ENCODE assay signal across 1 cellular context in the genomic region with DNA sequence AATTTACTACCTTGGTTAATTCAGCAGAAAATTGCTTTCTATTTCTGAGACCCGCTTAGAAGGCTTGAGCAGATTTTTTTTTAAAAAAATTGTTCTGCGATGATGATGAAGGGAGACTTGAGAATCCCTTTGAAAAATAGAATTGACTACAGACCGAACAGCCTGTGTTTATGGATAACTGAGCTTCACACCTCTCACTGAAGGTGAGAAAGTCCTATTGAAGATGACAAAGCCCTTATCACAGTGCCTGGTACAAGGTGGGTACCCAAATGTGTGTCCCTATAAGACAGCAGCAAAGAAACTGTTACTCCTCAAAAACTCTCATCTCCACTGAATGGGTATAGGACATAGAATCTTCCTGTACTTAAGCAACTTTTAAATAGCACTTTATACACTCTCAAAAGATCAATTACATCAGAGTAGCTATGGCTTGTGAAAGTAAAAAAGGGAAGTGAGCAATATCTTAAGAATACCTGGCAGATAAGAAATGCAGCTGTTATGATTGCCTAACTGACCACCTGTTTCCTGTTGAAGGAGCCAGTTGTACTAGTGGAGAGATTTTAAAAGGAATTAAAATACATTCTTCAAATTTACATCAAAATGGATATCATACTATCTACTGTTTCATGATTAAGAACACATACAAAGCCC.
TF ChIP-seq lines count a peak whose summit lies in the region.

No MANE protein-coding gene starts in this region.

TF ChIP-seq in HepG2, 621 proteins besides CTCF, POLR2A, EP300 and RAD21 (continued from another document):
- TF ChIP-seq, protein P1, sequence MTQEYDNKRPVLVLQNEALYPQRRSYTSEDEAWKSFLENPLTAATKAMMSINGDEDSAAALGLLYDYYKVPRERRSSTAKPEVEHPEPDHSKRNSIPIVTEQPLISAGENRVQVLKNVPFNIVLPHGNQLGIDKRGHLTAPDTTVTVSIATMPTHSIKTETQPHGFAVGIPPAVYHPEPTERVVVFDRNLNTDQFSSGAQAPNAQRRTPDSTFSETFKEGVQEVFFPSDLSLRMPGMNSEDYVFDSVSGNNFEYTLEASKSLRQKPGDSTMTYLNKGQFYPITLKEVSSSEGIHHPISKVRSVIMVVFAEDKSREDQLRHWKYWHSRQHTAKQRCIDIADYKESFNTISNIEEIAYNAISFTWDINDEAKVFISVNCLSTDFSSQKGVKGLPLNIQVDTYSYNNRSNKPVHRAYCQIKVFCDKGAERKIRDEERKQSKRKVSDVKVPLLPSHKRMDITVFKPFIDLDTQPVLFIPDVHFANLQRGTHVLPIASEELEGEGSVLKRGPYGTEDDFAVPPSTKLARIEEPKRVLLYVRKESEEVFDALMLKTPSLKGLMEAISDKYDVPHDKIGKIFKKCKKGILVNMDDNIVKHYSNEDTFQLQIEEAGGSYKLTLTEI (CRISPR knock-in tag; conservative IDR thresholded peaks at IDR 0.05) = no peak
- no peak for TF ChIP-seq KLF6 (CRISPR knock-in tag; IDR thresholded peaks at IDR 0.05)
- TF ChIP-seq, protein P2, sequence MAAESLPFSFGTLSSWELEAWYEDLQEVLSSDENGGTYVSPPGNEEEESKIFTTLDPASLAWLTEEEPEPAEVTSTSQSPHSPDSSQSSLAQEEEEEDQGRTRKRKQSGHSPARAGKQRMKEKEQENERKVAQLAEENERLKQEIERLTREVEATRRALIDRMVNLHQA (CRISPR knock-in tag; IDR thresholded peaks at IDR 0.05) = no peak
- TF ChIP-seq DNMT1 (CRISPR knock-in tag; IDR thresholded peaks at IDR 0.05) = no peak
- TF ChIP-seq, protein P3, sequence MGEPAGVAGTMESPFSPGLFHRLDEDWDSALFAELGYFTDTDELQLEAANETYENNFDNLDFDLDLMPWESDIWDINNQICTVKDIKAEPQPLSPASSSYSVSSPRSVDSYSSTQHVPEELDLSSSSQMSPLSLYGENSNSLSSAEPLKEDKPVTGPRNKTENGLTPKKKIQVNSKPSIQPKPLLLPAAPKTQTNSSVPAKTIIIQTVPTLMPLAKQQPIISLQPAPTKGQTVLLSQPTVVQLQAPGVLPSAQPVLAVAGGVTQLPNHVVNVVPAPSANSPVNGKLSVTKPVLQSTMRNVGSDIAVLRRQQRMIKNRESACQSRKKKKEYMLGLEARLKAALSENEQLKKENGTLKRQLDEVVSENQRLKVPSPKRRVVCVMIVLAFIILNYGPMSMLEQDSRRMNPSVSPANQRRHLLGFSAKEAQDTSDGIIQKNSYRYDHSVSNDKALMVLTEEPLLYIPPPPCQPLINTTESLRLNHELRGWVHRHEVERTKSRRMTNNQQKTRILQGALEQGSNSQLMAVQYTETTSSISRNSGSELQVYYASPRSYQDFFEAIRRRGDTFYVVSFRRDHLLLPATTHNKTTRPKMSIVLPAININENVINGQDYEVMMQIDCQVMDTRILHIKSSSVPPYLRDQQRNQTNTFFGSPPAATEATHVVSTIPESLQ (CRISPR knock-in tag; conservative IDR thresholded peaks at IDR 0.05) = no peak
- TF ChIP-seq BRCA1 (CRISPR knock-in tag; IDR thresholded peaks at IDR 0.05) = no peak
- TF ChIP-seq KMT2A (CRISPR knock-in tag; IDR thresholded peaks at IDR 0.05) = no peak
- no peak for TF ChIP-seq FOSL1 (CRISPR knock-in tag; IDR thresholded peaks at IDR 0.05; ENCODE audit: borderline replicate concordance)
- TF ChIP-seq ZSCAN22 (CRISPR knock-in tag; IDR thresholded peaks at IDR 0.05) = no peak
- no peak for TF ChIP-seq NR2F6 (IDR thresholded peaks at IDR 0.05)
- TF ChIP-seq NR2F6 (CRISPR knock-in tag; IDR thresholded peaks at IDR 0.05) = no peak
